ENCODE assay signal across 16 cellular contexts in genomic region chr22:38485783-38486182, GRCh38. TPM values are rescaled to one million over a fixed set of nuclear protein-coding genes. Genes with fewer than 3 reads are reported as not detected.
A peak's percentile ranks its signal among the peaks of the same experiment; 100 is the strongest.
DNase-seq lines count a peak whose midpoint lies in the region; ATAC-seq and TF ChIP-seq lines count a peak whose summit lies in the region.
"Had no signal": no experiment of that assay in that cellular context is flagged by ENCODE, and none has a peak within 500 bp of the region (broad histone marks: within the 10 kb centered on the region; RNA-seq: fewer than 3 reads in every experiment).

No MANE protein-coding gene starts in this region.

- H3K4me3 ChIP-seq in left lung = no peak overlapping the region
- H3K4me3 ChIP-seq: body of pancreas had no signal

- intact Hi-C loops in activated T-helper 2 cell treated with anti-CD3 and anti-CD28 coated beads, Interferon-gamma antibody, Interleukin-2, Interleukin-4, amounts not matched to agents 10 μg/mL and 5 μg/mL and 100 μg/mL, durations not matched to agents 14 hours and 24 hours and 36 hours (cut with micrococcal nuclease) = no loop called here
- intact Hi-C loops in left lung (cut with DNase I) = no loop called here

- no peaks in the 10 kb centered on the region for H3K9me3 Mint-ChIP-seq in activated naive CD4-positive, alpha-beta T cell treated with anti-CD3 and anti-CD28 coated beads, Interleukin-2, amount 10 ng/mL, durations not matched to agents 7 days and 5 days
- H3K9me3 Mint-ChIP-seq in activated T-helper 2 cell treated with anti-CD3 and anti-CD28 coated beads, Interferon-gamma antibody, Interleukin-2, Interleukin-4, amounts not matched to agents 10 μg/mL and 5 μg/mL and 100 μg/mL, durations not matched to agents 14 hours and 24 hours and 36 hours = no peaks in the 10 kb centered on the region
- no peaks in the 10 kb centered on the region for H3K9me3 Mint-ChIP-seq in stimulated activated naive CD8-positive, alpha-beta T cell treated with anti-CD3 and anti-CD28 coated beads, Interleukin-15, amount 100 ng/mL, for 72 hours

- peaks cover 36% of the 10 kb centered on the region for H3K4me1 Mint-ChIP-seq in activated naive CD4-positive, alpha-beta T cell treated with anti-CD3 and anti-CD28 coated beads, Interleukin-2, amount 10 ng/mL, durations not matched to agents 7 days and 5 days
- peaks cover 33% of the 10 kb centered on the region for H3K4me1 Mint-ChIP-seq in activated T-helper 2 cell treated with anti-CD3 and anti-CD28 coated beads, Interferon-gamma antibody, Interleukin-2, Interleukin-4, amounts not matched to agents 10 μg/mL and 5 μg/mL and 100 μg/mL, durations not matched to agents 14 hours and 24 hours and 36 hours (ENCODE audit: low read depth)
- peaks cover 53% of the 10 kb centered on the region for H3K4me1 Mint-ChIP-seq in stimulated activated naive CD8-positive, alpha-beta T cell treated with anti-CD3 and anti-CD28 coated beads, Interleukin-15, amount 100 ng/mL, for 72 hours

- H3K4me1 ChIP-seq in left lung = peaks cover 0 to 11% of the 10 kb centered on the region in 2 donors

- no peaks in the 10 kb centered on the region for H3K9me3 ChIP-seq in left lung
- H3K9me3 ChIP-seq: body of pancreas had no signal

- peaks cover 0 to 100% of the 10 kb centered on the region in 2 donors for H3K36me3 ChIP-seq in left lung

- peaks cover 82% of the 10 kb centered on the region for H3K36me3 Mint-ChIP-seq in activated naive CD4-positive, alpha-beta T cell treated with anti-CD3 and anti-CD28 coated beads, Interleukin-2, amount 10 ng/mL, durations not matched to agents 7 days and 5 days
- peaks cover 95% of the 10 kb centered on the region for H3K36me3 Mint-ChIP-seq in activated T-helper 2 cell treated with anti-CD3 and anti-CD28 coated beads, Interferon-gamma antibody, Interleukin-2, Interleukin-4, amounts not matched to agents 10 μg/mL and 5 μg/mL and 100 μg/mL, durations not matched to agents 14 hours and 24 hours and 36 hours (ENCODE audit: low read depth)

- H3K4me3 Mint-ChIP-seq in activated naive CD4-positive, alpha-beta T cell treated with anti-CD3 and anti-CD28 coated beads, Interleukin-2, amount 10 ng/mL, durations not matched to agents 7 days and 5 days = no peak overlapping the region
- H3K4me3 Mint-ChIP-seq in activated T-helper 2 cell treated with anti-CD3 and anti-CD28 coated beads, Interferon-gamma antibody, Interleukin-2, Interleukin-4, amounts not matched to agents 10 μg/mL and 5 μg/mL and 100 μg/mL, durations not matched to agents 14 hours and 24 hours and 36 hours (ENCODE audit: low read depth) = no peak overlapping the region
- H3K4me3 Mint-ChIP-seq in stimulated activated naive CD8-positive, alpha-beta T cell treated with anti-CD3 and anti-CD28 coated beads, Interleukin-15, amount 100 ng/mL, for 72 hours = no peak overlapping the region

- peak overlapping the region; percentile 60 for H3K27ac Mint-ChIP-seq in activated naive CD4-positive, alpha-beta T cell treated with anti-CD3 and anti-CD28 coated beads, Interleukin-2, amount 10 ng/mL, durations not matched to agents 7 days and 5 days
- H3K27ac Mint-ChIP-seq in activated T-helper 2 cell treated with anti-CD3 and anti-CD28 coated beads, Interferon-gamma antibody, Interleukin-2, Interleukin-4, amounts not matched to agents 10 μg/mL and 5 μg/mL and 100 μg/mL, durations not matched to agents 14 hours and 24 hours and 36 hours = peak overlapping the region; percentile 35
- no peak overlapping the region for H3K27ac Mint-ChIP-seq in stimulated activated naive CD8-positive, alpha-beta T cell treated with anti-CD3 and anti-CD28 coated beads, Interleukin-15, amount 100 ng/mL, for 72 hours

- peak; percentile 83 for ATAC-seq in left lung
- ATAC-seq in stimulated activated naive CD8-positive, alpha-beta T cell treated with anti-CD3 and anti-CD28 coated beads, Interleukin-15, amount 100 ng/mL, for 72 hours = peak; percentile 42
- no peak for ATAC-seq in HG02588 (IDR thresholded peaks at IDR 0.05; ENCODE audit: unreplicated experiment)
- ATAC-seq: body of pancreas had no signal

- H3K27me3 Mint-ChIP-seq in activated naive CD4-positive, alpha-beta T cell treated with anti-CD3 and anti-CD28 coated beads, Interleukin-2, amount 10 ng/mL, durations not matched to agents 7 days and 5 days = no peaks in the 10 kb centered on the region
- H3K27me3 Mint-ChIP-seq in activated T-helper 2 cell treated with anti-CD3 and anti-CD28 coated beads, Interferon-gamma antibody, Interleukin-2, Interleukin-4, amounts not matched to agents 10 μg/mL and 5 μg/mL and 100 μg/mL, durations not matched to agents 14 hours and 24 hours and 36 hours (ENCODE audit: low read depth) = no peaks in the 10 kb centered on the region
- H3K27me3 Mint-ChIP-seq in stimulated activated naive CD8-positive, alpha-beta T cell treated with anti-CD3 and anti-CD28 coated beads, Interleukin-15, amount 100 ng/mL, for 72 hours = no peaks in the 10 kb centered on the region

- DNase-seq in activated naive CD4-positive, alpha-beta T cell treated with anti-CD3 and anti-CD28 coated beads, Interleukin-2, amount 10 ng/mL, durations not matched to agents 7 days and 5 days = no peak
- no peak for DNase-seq in activated naive CD4-positive, alpha-beta T cell (lab: John Stamatoyannopoulos, UW)
- no peak for DNase-seq in activated T-helper 2 cell treated with anti-CD3 and anti-CD28 coated beads, Interferon-gamma antibody, Interleukin-2, Interleukin-4, amounts not matched to agents 10 μg/mL and 5 μg/mL and 100 μg/mL, durations not matched to agents 14 hours and 24 hours and 36 hours (ENCODE audit: low spot score)
- no peak for DNase-seq in left lung
- DNase-seq in stimulated activated naive CD8-positive, alpha-beta T cell treated with anti-CD3 and anti-CD28 coated beads, Interleukin-15, amount 100 ng/mL, for 72 hours = no peak
- DNase-seq in GDM1 (lab: John Stamatoyannopoulos, UW) = no peak
- DNase-seq in SW480 (ENCODE audit: low spot score) = no peak
- DNase-seq: activated CD4-positive, alpha-beta T cell treated with anti-CD3 and anti-CD28 coated beads, Interleukin-2, amount 50 U/mL, for 1 hour; effector CD4-positive, alpha-beta T cell; mammary epithelial cell; NCI-H1694; nucleus accumbens had no signal

- no peak overlapping the region for H3K27ac ChIP-seq in left lung
- H3K27ac ChIP-seq: body of pancreas, KMS-11 had no signal

- H3K27me3 ChIP-seq in left lung = no peaks in the 10 kb centered on the region
- H3K27me3 ChIP-seq: body of pancreas had no signal

- CTCF ChIA-PET in activated naive CD4-positive, alpha-beta T cell treated with anti-CD3 and anti-CD28 coated beads, Interleukin-2, amount 10 ng/mL, durations not matched to agents 7 days and 5 days (lab: Charles Lee) = no interaction called here

- no peak for TF ChIP-seq CTCF in left lung (IDR thresholded peaks at IDR 0.05)

RNA-seq across cellular contexts. Expression of gene KDELR3, which starts 17.9 kb away (rescaled TPM):
- 2.2 and 3.7 TPM in 2 replicates for total RNA-seq in activated T-helper 2 cell treated with anti-CD3 and anti-CD28 coated beads, Interferon-gamma antibody, Interleukin-2, Interleukin-4, amounts not matched to agents 10 μg/mL and 5 μg/mL and 100 μg/mL, durations not matched to agents 14 hours and 24 hours and 36 hours
- 10 to 100 TPM; 25.9 to 53.8 TPM for total RNA-seq in left lung

RNA-seq across cellular contexts. Expression of gene DDX17, which starts 20.3 kb away (rescaled TPM):
- 378 and 391 TPM in 2 replicates for total RNA-seq in activated T-helper 2 cell treated with anti-CD3 and anti-CD28 coated beads, Interferon-gamma antibody, Interleukin-2, Interleukin-4, amounts not matched to agents 10 μg/mL and 5 μg/mL and 100 μg/mL, durations not matched to agents 14 hours and 24 hours and 36 hours
- 100 to 1,000 TPM; 384 to 410 TPM for total RNA-seq in left lung

RNA-seq across cellular contexts. Expression of gene KCNJ4, which starts 30.8 kb away (rescaled TPM):
- total RNA-seq in activated T-helper 2 cell treated with anti-CD3 and anti-CD28 coated beads, Interferon-gamma antibody, Interleukin-2, Interleukin-4, amounts not matched to agents 10 μg/mL and 5 μg/mL and 100 μg/mL, durations not matched to agents 14 hours and 24 hours and 36 hours = not detected in 2 replicates
- total RNA-seq in left lung = not detected
- total RNA-seq: body of pancreas, fibroblast of villous mesenchyme, mammary epithelial cell had no signal

Comparison
In these comparisons a context has a peak if more than half of its experiments do, and no peak if none do; other contexts are left out.
1. H3K27ac Mint-ChIP-seq: peak in activated naive CD4-positive, alpha-beta T cell treated with anti-CD3 and anti-CD28 coated beads, Interleukin-2, amount 10 ng/mL, durations not matched to agents 7 days and 5 days (single experiment) and activated T-helper 2 cell treated with anti-CD3 and anti-CD28 coated beads, Interferon-gamma antibody, Interleukin-2, Interleukin-4, amounts not matched to agents 10 μg/mL and 5 μg/mL and 100 μg/mL, durations not matched to agents 14 hours and 24 hours and 36 hours (single experiment); none in stimulated activated naive CD8-positive, alpha-beta T cell treated with anti-CD3 and anti-CD28 coated beads, Interleukin-15, amount 100 ng/mL, for 72 hours (0 of 2).